23 cellular contexts compared by ENCODE assay signal in genomic region chr2:174893018-174893417, GRCh38.
"Had no signal": no experiment of that assay in that cellular context is flagged by ENCODE, and none has a peak within 500 bp of the region (broad histone marks: within the 10 kb centered on the region; RNA-seq: fewer than 3 reads in every experiment).

No MANE protein-coding gene starts in this region.

- ATAC-seq: natural killer cell; pancreas; right cardiac atrium; stimulated activated memory B cell treated with anti-CD40 and anti-IgM and Interleukin-4, amounts not matched to agents 10 μg/mL and 1 μg/mL and 100 μg/mL, for 72 hours had no signal

- H3K27me3 Mint-ChIP-seq: stimulated activated memory B cell treated with anti-CD40 and anti-IgM and Interleukin-4, amounts not matched to agents 10 μg/mL and 1 μg/mL and 100 μg/mL, for 72 hours; stimulated activated naive CD8-positive, alpha-beta T cell treated with anti-CD3 and anti-CD28 coated beads, Interleukin-15, amount 100 ng/mL, for 72 hours; type B pancreatic cell had no signal

- H3K9me3 Mint-ChIP-seq: naive B cell; natural killer cell; stimulated activated memory B cell treated with anti-CD40 and anti-IgM and Interleukin-4, amounts not matched to agents 10 μg/mL and 1 μg/mL and 100 μg/mL, for 72 hours; type B pancreatic cell had no signal

- H3K4me1 Mint-ChIP-seq: naive B cell; natural killer cell; nephron progenitor cell; stimulated activated memory B cell treated with anti-CD40 and anti-IgM and Interleukin-4, amounts not matched to agents 10 μg/mL and 1 μg/mL and 100 μg/mL, for 72 hours had no signal

- H3K36me3 Mint-ChIP-seq: naive B cell; natural killer cell; stimulated activated memory B cell treated with anti-CD40 and anti-IgM and Interleukin-4, amounts not matched to agents 10 μg/mL and 1 μg/mL and 100 μg/mL, for 72 hours had no signal

- DNase-seq: hippocampal formation; kidney; left ventricle myocardium inferior; mesendoderm; naive B cell; natural killer cell; nephron progenitor cell; nucleus accumbens; pancreas; posterior cingulate gyrus; retina; right cardiac atrium; stimulated activated CD4-positive, alpha-beta T cell treated with anti-CD3 and anti-CD28 coated beads, Interleukin-1b, Interleukin-23, amount 100 ng/mL, for 48 hours; stimulated activated CD4-positive, alpha-beta T cell treated with anti-CD3 and anti-CD28 coated beads, Interleukin-2, amount 100 ng/mL, for 48 hours; stimulated activated CD4-positive, alpha-beta T cell treated with anti-CD3 and anti-CD28 coated beads, Interleukin-4, amount 100 ng/mL, for 4 hours; stimulated activated CD8-positive, alpha-beta memory T cell treated with anti-CD3 and anti-CD28 coated beads, Interleukin-4, amount 100 ng/mL, for 48 hours; stimulated activated naive CD4-positive, alpha-beta T cell treated with Interleukin-2 at 50 U/mL for 16 hours; stimulated activated naive CD8-positive, alpha-beta T cell treated with anti-CD3 and anti-CD28 coated beads, Interleukin-15, amount 100 ng/mL, for 72 hours; substantia nigra; uterus had no signal

- H3K4me3 Mint-ChIP-seq: mesothelial cell of epicardium; naive B cell; natural killer cell; nephron progenitor cell; stimulated activated memory B cell treated with anti-CD40 and anti-IgM and Interleukin-4, amounts not matched to agents 10 μg/mL and 1 μg/mL and 100 μg/mL, for 72 hours; stimulated activated naive CD8-positive, alpha-beta T cell treated with anti-CD3 and anti-CD28 coated beads, Interleukin-15, amount 100 ng/mL, for 72 hours; type B pancreatic cell had no signal

- H3K27ac Mint-ChIP-seq: mesothelial cell of epicardium; natural killer cell; nephron progenitor cell; stimulated activated memory B cell treated with anti-CD40 and anti-IgM and Interleukin-4, amounts not matched to agents 10 μg/mL and 1 μg/mL and 100 μg/mL, for 72 hours; stimulated activated naive CD8-positive, alpha-beta T cell treated with anti-CD3 and anti-CD28 coated beads, Interleukin-15, amount 100 ng/mL, for 72 hours; type B pancreatic cell had no signal
